8 cellular contexts compared by ENCODE assay signal in genomic region chr3:181712505-181713299, GRCh38. TPM values are rescaled to one million over a fixed set of nuclear protein-coding genes. Genes with fewer than 3 reads are reported as not detected.
DNase-seq lines count a peak whose midpoint lies in the region; TF ChIP-seq lines count a peak whose summit lies in the region.

No MANE protein-coding gene starts in this region.

- peak overlapping the region in 1 of 4 donors; percentile 26 for H3K27ac ChIP-seq in transverse colon

- H3K27ac Mint-ChIP-seq in activated CD4-positive, alpha-beta T cell treated with anti-CD3 and anti-CD28 coated beads, Interleukin-2, amount 10 ng/mL, durations not matched to agents 7 days and 5 days = no peak overlapping the region
- H3K27ac Mint-ChIP-seq in activated CD4-positive, alpha-beta memory T cell treated with anti-CD3 and anti-CD28 coated beads for 36 hours = peak overlapping the region; percentile 51

- H3K36me3 Mint-ChIP-seq in activated CD4-positive, alpha-beta T cell treated with anti-CD3 and anti-CD28 coated beads, Interleukin-2, amount 10 ng/mL, durations not matched to agents 7 days and 5 days (ENCODE audit: low read depth) = no peaks in the 10 kb centered on the region
- peaks cover 10% of the 10 kb centered on the region for H3K36me3 Mint-ChIP-seq in activated CD4-positive, alpha-beta memory T cell treated with anti-CD3 and anti-CD28 coated beads for 36 hours

- TF ChIP-seq EP300 in transverse colon (IDR thresholded peaks at IDR 0.05; ENCODE audit: low read depth) = no peak

- H3K9me3 ChIP-seq in transverse colon = no peaks in the 10 kb centered on the region

- H3K4me3 ChIP-seq in kidney epithelial cell (ENCODE audit: low read depth, low read length) (peak overlapping the region; percentile 13), transverse colon (peak overlapping the region in 3 of 4 donors; percentile 14 to 46 (median 20))

- no peak for DNase-seq in activated CD4-positive, alpha-beta T cell treated with anti-CD3 and anti-CD28 coated beads, Interleukin-2, amount 10 ng/mL, durations not matched to agents 7 days and 5 days
- DNase-seq in activated CD4-positive, alpha-beta T cell treated with anti-CD3 and anti-CD28 coated beads for 4 hours = no peak
- no peak for DNase-seq in activated CD4-positive, alpha-beta memory T cell treated with anti-CD3 and anti-CD28 coated beads for 36 hours
- DNase-seq in kidney epithelial cell (ENCODE audit: low read depth) (no peak), transverse colon (no peak), cerebellar cortex (ENCODE audit: low spot score) (no peak), NCI-H187 (lab: John Stamatoyannopoulos, UW) (no peak), OCI-M1 (lab: John Stamatoyannopoulos, UW) (no peak)

- H3K4me1 Mint-ChIP-seq in activated CD4-positive, alpha-beta T cell treated with anti-CD3 and anti-CD28 coated beads, Interleukin-2, amount 10 ng/mL, durations not matched to agents 7 days and 5 days = peaks cover 6% of the 10 kb centered on the region
- H3K4me1 Mint-ChIP-seq in activated CD4-positive, alpha-beta memory T cell treated with anti-CD3 and anti-CD28 coated beads for 36 hours (ENCODE audit: low read depth) = peaks cover 9% of the 10 kb centered on the region

- intact Hi-C loops in activated CD4-positive, alpha-beta memory T cell treated with anti-CD3 and anti-CD28 coated beads for 36 hours (cut with micrococcal nuclease) = loop anchor here (2.0 to 10.0 kb wide), 2 partner anchors 16 to 1082 kb away; partner anchors contain the start of gene ATP11B
- intact Hi-C loops in transverse colon (cut with DNase I; ENCODE audit: low total_unique reads) = loop anchor here (10.0 kb wide), 1 partner anchor 972 kb away; no protein-coding TSS in a partner anchor

- POLR2A ChIA-PET in activated CD4-positive, alpha-beta T cell treated with anti-CD3 and anti-CD28 coated beads, Interleukin-2, amount 10 ng/mL, durations not matched to agents 7 days and 5 days (lab: Charles Lee) = no interaction called here
- POLR2A ChIA-PET in activated CD4-positive, alpha-beta memory T cell treated with anti-CD3 and anti-CD28 coated beads for 36 hours (lab: Charles Lee) = no interaction called here

- H3K36me3 ChIP-seq in kidney epithelial cell (ENCODE audit: control insufficient read depth, insufficient read depth, low read length) = no peaks in the 10 kb centered on the region
- H3K36me3 ChIP-seq in transverse colon = no peaks in the 10 kb centered on the region

- 3 to 30% methylated on average over 4 to 51 of the region's 70 CpGs for WGBS in transverse colon (ENCODE audit: low coverage in 1 of 2), 2 donors

- H3K27me3 Mint-ChIP-seq in activated CD4-positive, alpha-beta T cell treated with anti-CD3 and anti-CD28 coated beads, Interleukin-2, amount 10 ng/mL, durations not matched to agents 7 days and 5 days = peaks cover 67% of the 10 kb centered on the region
- H3K27me3 Mint-ChIP-seq in activated CD4-positive, alpha-beta memory T cell treated with anti-CD3 and anti-CD28 coated beads for 36 hours = peaks cover 57% of the 10 kb centered on the region

- H3K27me3 ChIP-seq in kidney epithelial cell (ENCODE audit: control insufficient read depth, insufficient read depth, low read length) = peaks cover 60% of the 10 kb centered on the region
- H3K27me3 ChIP-seq in transverse colon = peaks cover 100% of the 10 kb centered on the region

- in situ Hi-C loops in transverse colon (cut with MboI; ENCODE audit: low pct_ligation_motif_present in 1 of 4, low pct_unique_long_range_greater_than_20kb in 1 of 4, low sequenced_read_pairs in 3 of 4) = loop anchor here in 3 of 4 donors (25.0 kb wide), 2 partner anchors 550 to 975 kb away; no protein-coding TSS in a partner anchor

- peak overlapping the region; percentile 34 for H3K4me3 Mint-ChIP-seq in activated CD4-positive, alpha-beta T cell treated with anti-CD3 and anti-CD28 coated beads, Interleukin-2, amount 10 ng/mL, durations not matched to agents 7 days and 5 days
- peak overlapping the region; percentile 29 for H3K4me3 Mint-ChIP-seq in activated CD4-positive, alpha-beta memory T cell treated with anti-CD3 and anti-CD28 coated beads for 36 hours

- H3K4me1 ChIP-seq in transverse colon = peaks cover 11 to 35% (median 22%) of the 10 kb centered on the region in 4 donors

- CTCF ChIA-PET in activated CD4-positive, alpha-beta T cell treated with anti-CD3 and anti-CD28 coated beads, Interleukin-2, amount 10 ng/mL, durations not matched to agents 7 days and 5 days (lab: Charles Lee) = interaction anchor here (1.4 to 1.5 kb wide), 2 partner anchors 12 to 16 kb away, joined by 4 read pairs; no protein-coding TSS in a partner anchor
- CTCF ChIA-PET in activated CD4-positive, alpha-beta memory T cell treated with anti-CD3 and anti-CD28 coated beads for 36 hours (lab: Charles Lee) = interaction anchor here (1.1 to 2.0 kb wide), 4 partner anchors 11 to 971 kb away, joined by 3 to 6 read pairs (median 4); no protein-coding TSS in a partner anchor

- no peaks in the 10 kb centered on the region for H3K9me3 Mint-ChIP-seq in activated CD4-positive, alpha-beta T cell treated with anti-CD3 and anti-CD28 coated beads, Interleukin-2, amount 10 ng/mL, durations not matched to agents 7 days and 5 days
- peaks cover 4% of the 10 kb centered on the region for H3K9me3 Mint-ChIP-seq in activated CD4-positive, alpha-beta memory T cell treated with anti-CD3 and anti-CD28 coated beads for 36 hours

- no peak for TF ChIP-seq CTCF in kidney epithelial cell (IDR thresholded peaks at IDR 0.05; ENCODE audit: insufficient read depth, low read length, poor library complexity, severe bottlenecking)
- TF ChIP-seq CTCF in transverse colon (IDR thresholded peaks at IDR 0.05) = no peak

- no peak for TF ChIP-seq POLR2A in transverse colon (IDR thresholded peaks at IDR 0.05)

RNA-seq across cellular contexts. Expression of gene SOX2, which starts 1.0 kb away (rescaled TPM):
- not detected for total RNA-seq in activated CD4-positive, alpha-beta T cell treated with anti-CD3 and anti-CD28 coated beads, Interleukin-2, amount 10 ng/mL, durations not matched to agents 7 days and 5 days
- not detected for total RNA-seq in activated CD4-positive, alpha-beta memory T cell treated with anti-CD3 and anti-CD28 coated beads for 36 hours
- not detected in 2 replicates for total RNA-seq in kidney epithelial cell
- 1 to 10 TPM in 1 of 4 donors, under 1 TPM in 2, not detected in 1; 0.60 to 3.2 (median 0.82) TPM for total RNA-seq in transverse colon
